ENCODE assay signal across 9 cellular contexts in genomic region chr3:125582707-125583106, GRCh38. TPM values are rescaled to one million over a fixed set of nuclear protein-coding genes. Genes with fewer than 3 reads are reported as not detected.
DNase-seq lines count a peak whose midpoint lies in the region; ATAC-seq and TF ChIP-seq lines count a peak whose summit lies in the region.
"Had no signal": no experiment of that assay in that cellular context is flagged by ENCODE, and none has a peak within 500 bp of the region (broad histone marks: within the 10 kb centered on the region; RNA-seq: fewer than 3 reads in every experiment).

No MANE protein-coding gene starts in this region.

- H3K79me2 ChIP-seq in DOHH2 (ENCODE audit: control insufficient read depth, low read length) = peaks cover 38% of the 10 kb centered on the region

- no peaks in the 10 kb centered on the region for H3K4me1 ChIP-seq in DOHH2 (ENCODE audit: control insufficient read depth, low read length)
- H3K4me1 ChIP-seq in body of pancreas = peaks cover 5% of the 10 kb centered on the region
- peaks cover 0 to 26% (median 14%) of the 10 kb centered on the region in 4 donors for H3K4me1 ChIP-seq in sigmoid colon
- H3K4me1 ChIP-seq in right atrium auricular region = peaks cover 0 to 17% of the 10 kb centered on the region in 2 donors

- H3K9me3 ChIP-seq in DOHH2 (ENCODE audit: control insufficient read depth, insufficient read depth, low read length) (no peaks in the 10 kb centered on the region), body of pancreas (no peaks in the 10 kb centered on the region), sigmoid colon (no peaks in the 10 kb centered on the region), right atrium auricular region (no peaks in the 10 kb centered on the region)
- H3K9me3 ChIP-seq: MG63 had no signal

- H3K4me2 ChIP-seq in DOHH2 (ENCODE audit: low read length) = no peak overlapping the region

- TF ChIP-seq EP300 in sigmoid colon (IDR thresholded peaks at IDR 0.05) = no peak

- H3K36me3 ChIP-seq in DOHH2 (ENCODE audit: control insufficient read depth, low read length) (peaks cover 28% of the 10 kb centered on the region), body of pancreas (replicated peaks in 1 of 2; ENCODE audit: insufficient read depth in 1 of 2, low read depth in 2 of 2) (peaks cover 0 to 2% of the 10 kb centered on the region in 2 donors), sigmoid colon (peaks cover 0 to 42% (median 14%) of the 10 kb centered on the region in 4 donors), right atrium auricular region (peaks cover 16% of the 10 kb centered on the region)

- H3K9me2 ChIP-seq in DOHH2 (replicated peaks; ENCODE audit: control insufficient read depth, low read length) = no peaks in the 10 kb centered on the region

- H3K27ac ChIP-seq in DOHH2 (ENCODE audit: low read depth, low read length) (no peak overlapping the region), body of pancreas (no peak overlapping the region), sigmoid colon (no peak overlapping the region), right atrium auricular region (no peak overlapping the region)

- intact Hi-C loops in body of pancreas (cut with DNase I) = no loop called here
- intact Hi-C loops in sigmoid colon (cut with DNase I) = loop anchor here (10.0 kb wide), 4 partner anchors 138 to 588 kb away; partner anchors contain the start of gene HEG1

- H3K4me3 ChIP-seq in DOHH2 (ENCODE audit: low read length) (no peak overlapping the region), fibroblast of pulmonary artery (replicated peaks; ENCODE audit: low read depth, low read length) (no peak overlapping the region), body of pancreas (no peak overlapping the region), sigmoid colon (no peak overlapping the region), right atrium auricular region (no peak overlapping the region)
- H3K4me3 ChIP-seq: MG63 had no signal

- no peaks in the 10 kb centered on the region; the same call in 1 of the 2 replicates for H4K20me1 ChIP-seq in DOHH2 (ENCODE audit: control insufficient read depth, insufficient read depth, low read depth, low read length)

- ATAC-seq in body of pancreas = no peak

- H3K27me3 ChIP-seq in DOHH2 (ENCODE audit: control insufficient read depth, low read length) = no peaks in the 10 kb centered on the region
- H3K27me3 ChIP-seq in body of pancreas = no peaks in the 10 kb centered on the region
- H3K27me3 ChIP-seq in sigmoid colon = no peaks in the 10 kb centered on the region
- no peaks in the 10 kb centered on the region for H3K27me3 ChIP-seq in right atrium auricular region
- H3K27me3 ChIP-seq: MG63 had no signal

- no peak for TF ChIP-seq POLR2A in body of pancreas (IDR thresholded peaks at IDR 0.05)
- no peak for TF ChIP-seq POLR2A in sigmoid colon (IDR thresholded peaks at IDR 0.05)

- DNase-seq in NCI-H2171 treated with DMSO at 0.1 percent for 48 hours (lab: John Stamatoyannopoulos, UW) (peak; percentile 43), fibroblast of pulmonary artery (ENCODE audit: low read depth) (peak; percentile 33), body of pancreas (no peak), sigmoid colon (no peak), right atrium auricular region (ENCODE audit: low spot score) (no peak), COR-L47 (lab: John Stamatoyannopoulos, UW) (no peak)
- DNase-seq: MG63 had no signal

- no peaks in the 10 kb centered on the region for H3F3A ChIP-seq in DOHH2 (ENCODE audit: control insufficient read depth, insufficient read depth)

- peak; percentile 45 for TF ChIP-seq CTCF in DOHH2 (IDR thresholded peaks at IDR 0.05; ENCODE audit: low read depth, low read length, poor library complexity, severe bottlenecking)
- peak; percentile 22 for TF ChIP-seq CTCF in GM12873 (IDR thresholded peaks at IDR 0.05; ENCODE audit: insufficient read depth, low read depth, low read length, missing control alignments)
- peak; percentile 4 for TF ChIP-seq CTCF in fibroblast of pulmonary artery (IDR thresholded peaks at IDR 0.05; ENCODE audit: low read length, missing control alignments)
- no peak for TF ChIP-seq CTCF in body of pancreas (IDR thresholded peaks at IDR 0.05)
- TF ChIP-seq CTCF in sigmoid colon (IDR thresholded peaks at IDR 0.05) = no peak
- TF ChIP-seq CTCF in right atrium auricular region (IDR thresholded peaks at IDR 0.05) = no peak

RNA-seq across cellular contexts. Expression of gene OSBPL11, which starts 12.6 kb away (rescaled TPM):
- total RNA-seq in body of pancreas (1 to 10 TPM; 3.3 to 4.7 TPM), sigmoid colon (10 to 100 TPM; 16.1 to 24.7 (median 19.3) TPM), right atrium auricular region (10 to 100 TPM in 1 of 2 donors, 1 to 10 TPM in 1; 7.7 to 12.3 TPM)
- 10 to 100 TPM in 1 of 3 donors, 1 to 10 TPM in 2; 8.4 to 10.4 (median 10.0) TPM for polyA plus RNA-seq in sigmoid colon

Comparison
In these comparisons a context has a peak if more than half of its experiments do, and no peak if none do; other contexts are left out.
1. CTCF ChIP-seq: peak in DOHH2 (single experiment), GM12873 (single experiment) and fibroblast of pulmonary artery (single experiment); none in body of pancreas (0 of 7), sigmoid colon (0 of 4) and right atrium auricular region (0 of 2).
2. DNase-seq: peak in NCI-H2171 treated with DMSO at 0.1 percent for 48 hours (single experiment) and fibroblast of pulmonary artery (single experiment); none in body of pancreas (0 of 4), sigmoid colon (single experiment), right atrium auricular region (single experiment) and COR-L47 (single experiment).